14 cellular contexts compared by ENCODE assay signal in the genomic region with DNA sequence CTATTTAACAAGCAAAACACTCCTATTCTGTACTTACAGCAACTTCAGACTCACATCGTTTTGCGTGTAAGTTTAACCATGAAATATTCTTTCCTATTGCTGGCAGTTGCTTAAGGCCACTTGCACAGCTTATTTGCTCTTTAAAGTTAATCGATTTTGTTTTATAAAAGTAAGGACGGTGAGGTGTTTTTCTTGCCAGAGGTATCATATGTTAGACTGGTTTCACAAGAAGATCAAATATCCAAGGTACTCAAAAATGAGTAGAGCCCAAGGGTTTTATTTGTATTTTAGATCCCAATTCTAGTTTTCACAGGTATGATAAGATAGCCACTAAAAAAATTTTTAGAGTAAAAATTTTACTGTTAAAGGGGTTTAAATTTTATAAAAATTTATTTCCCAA.
"Had no signal": no experiment of that assay in that cellular context is flagged by ENCODE, and none has a peak within 500 bp of the region (broad histone marks: within the 10 kb centered on the region; RNA-seq: fewer than 3 reads in every experiment).

No MANE protein-coding gene starts in this region.

- ATAC-seq: lower lobe of right lung; naive thymus-derived CD4-positive, alpha-beta T cell had no signal

- FAIRE-seq: TTC549 had no signal

- DNase-seq: activated CD4-positive, CD25-positive, alpha-beta regulatory T cell; activated naive CD4-positive, alpha-beta T cell treated with anti-CD3 and anti-CD28 coated beads, Interleukin-2, amount 50 U/mL, for 16 hours; activated T-cell treated with anti-CD3 and anti-CD28 coated beads, Interleukin-2, amount 50 U/mL, for 1 hour; adrenal gland; central memory CD4-positive, alpha-beta T cell; cortex of kidney; effector CD8-positive, alpha-beta T cell; lower lobe of right lung; naive thymus-derived CD4-positive, alpha-beta T cell; sigmoid colon; stimulated activated CD4-positive, alpha-beta T cell treated with anti-CD3 and anti-CD28 coated beads, Interleukin-2, amount 100 ng/mL, for 24 hours; stimulated activated naive CD4-positive, alpha-beta T cell treated with Interleukin-2 at 50 U/mL for 16 hours; T-helper 2 cell had no signal

- H3K4me3 Mint-ChIP-seq: naive thymus-derived CD4-positive, alpha-beta T cell had no signal

- H3K27me3 Mint-ChIP-seq: naive thymus-derived CD4-positive, alpha-beta T cell had no signal
